26 cellular contexts compared by ENCODE assay signal in the genomic region with DNA sequence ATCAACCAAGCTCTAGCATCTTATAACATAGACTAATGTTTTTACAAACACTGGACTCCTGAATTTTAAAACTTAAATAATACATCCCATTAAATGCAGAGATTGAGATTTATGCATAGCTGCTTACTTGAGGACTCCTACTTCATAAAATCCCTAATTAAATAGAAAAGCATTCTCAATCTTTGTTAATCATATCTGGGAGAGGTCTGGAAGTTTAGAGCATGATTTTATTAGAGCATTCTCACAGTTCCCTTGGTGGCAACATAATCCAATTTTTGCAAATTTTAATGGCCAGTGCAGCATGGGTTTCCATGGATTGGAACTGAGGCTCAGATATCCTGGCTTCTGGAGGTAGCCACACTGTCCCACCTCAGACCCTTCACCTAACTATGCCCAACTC.
"Had no signal": no experiment of that assay in that cellular context is flagged by ENCODE, and none has a peak within 500 bp of the region (broad histone marks: within the 10 kb centered on the region; RNA-seq: fewer than 3 reads in every experiment).

No MANE protein-coding gene starts in this region.

- H3K36me3 Mint-ChIP-seq: immature natural killer cell, mesothelial cell of epicardium, naive B cell had no signal

- H3K27me3 ChIP-seq: colonic mucosa, foreskin keratinocyte, gastroesophageal sphincter, heart left ventricle, hepatocyte, left lung had no signal

- DNase-seq: colonic mucosa; cortex of kidney; effector CD8-positive, alpha-beta T cell; effector memory CD8-positive, alpha-beta T cell; endodermal cell; erythroblast; foreskin keratinocyte; heart left ventricle; hypothalamus; immature natural killer cell; left cardiac atrium; left lung; left ventricle myocardium superior; lower lobe of right lung; mesenchymal stem cell; mucosa of descending colon; naive B cell had no signal

- H2AFZ ChIP-seq: hepatocyte had no signal

- FAIRE-seq: endometrium, frontal cortex, keratinocyte had no signal

- H3K4me1 Mint-ChIP-seq: naive B cell had no signal

- ATAC-seq: effector memory CD8-positive, alpha-beta T cell; esophagus mucosa; foreskin keratinocyte; gastroesophageal sphincter; heart left ventricle; left cardiac atrium; left lung; left ventricle myocardium superior; lower lobe of right lung; mucosa of descending colon had no signal

- H3K4me3 Mint-ChIP-seq: dendritic cell treated with granulocyte-macrophage colony-stimulating factor and Interleukin-4, amounts not matched to agents 40 ng/mL and 50 ng/mL, for 4 days; effector memory CD8-positive, alpha-beta T cell; endodermal cell; immature natural killer cell; mesothelial cell of epicardium; naive B cell had no signal

- H3K4me1 ChIP-seq: colonic mucosa, foreskin keratinocyte, gastroesophageal sphincter, left lung, lower lobe of right lung had no signal

- H3K79me2 ChIP-seq: hepatocyte had no signal

- H3K27me3 Mint-ChIP-seq: dendritic cell treated with granulocyte-macrophage colony-stimulating factor and Interleukin-4, amounts not matched to agents 40 ng/mL and 50 ng/mL, for 4 days; effector memory CD8-positive, alpha-beta T cell; naive B cell had no signal

- H3K27ac ChIP-seq: colonic mucosa, epithelial cell of prostate, foreskin keratinocyte, gastroesophageal sphincter, heart left ventricle, left lung, lower lobe of right lung had no signal

- H3K36me3 ChIP-seq: colonic mucosa, gastroesophageal sphincter, heart left ventricle, left lung, lower lobe of right lung had no signal

- H3K9me3 Mint-ChIP-seq: dendritic cell treated with granulocyte-macrophage colony-stimulating factor and Interleukin-4, amounts not matched to agents 40 ng/mL and 50 ng/mL, for 4 days; endodermal cell; mesothelial cell of epicardium had no signal

- H3K9me3 ChIP-seq: colonic mucosa, gastroesophageal sphincter, heart left ventricle, left lung, lower lobe of right lung, mucosa of descending colon had no signal

- H3K4me3 ChIP-seq: colonic mucosa, gastroesophageal sphincter, heart left ventricle, hepatocyte, left lung, lower lobe of right lung, mucosa of descending colon had no signal

- H3K27ac Mint-ChIP-seq: dendritic cell treated with granulocyte-macrophage colony-stimulating factor and Interleukin-4, amounts not matched to agents 40 ng/mL and 50 ng/mL, for 4 days; effector memory CD8-positive, alpha-beta T cell; endodermal cell; immature natural killer cell; mesothelial cell of epicardium had no signal

- H3K4me2 ChIP-seq: hepatocyte had no signal
